Comparison of ENCODE assay signal across 8 cellular contexts in the genomic region with DNA sequence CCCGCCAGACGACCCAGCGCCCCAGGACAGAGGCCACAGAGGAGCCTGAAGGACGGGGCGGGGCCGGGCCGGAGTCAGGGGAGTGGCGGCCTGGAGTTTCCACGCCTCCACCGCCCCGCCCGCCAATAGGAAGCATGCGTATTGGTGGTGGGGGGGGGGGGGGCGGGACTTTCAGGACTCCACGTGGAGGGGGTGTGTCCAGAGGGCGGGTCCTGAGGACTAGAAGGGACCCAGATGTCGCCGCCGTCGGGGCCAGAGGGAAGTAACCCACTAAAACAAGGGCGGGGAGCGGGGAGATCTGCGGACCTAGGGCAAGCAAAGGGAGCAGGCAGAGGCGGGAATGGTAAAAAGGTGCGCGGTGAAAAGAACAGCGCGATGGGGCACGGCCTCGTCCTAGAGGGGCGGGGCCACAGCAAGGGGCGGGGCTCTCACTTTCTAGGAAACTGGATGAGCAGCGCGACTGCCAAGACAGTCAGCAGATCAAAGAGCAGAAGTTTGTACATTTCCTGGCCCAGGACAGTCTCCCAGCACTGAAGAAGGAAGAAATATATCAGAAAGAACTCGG. TPM values are rescaled to one million over a fixed set of nuclear protein-coding genes. Genes with fewer than 3 reads are reported as not detected.
DNase-seq lines count a peak whose midpoint lies in the region; ATAC-seq, FAIRE-seq and TF ChIP-seq lines count a peak whose summit lies in the region.

No MANE protein-coding gene starts in this region.

- peak overlapping the region; percentile 79 for H3K4me2 ChIP-seq in hepatocyte

- no peaks in the 10 kb centered on the region for H3K36me3 ChIP-seq in hepatocyte (replicated peaks; ENCODE audit: insufficient read depth, low read depth)

- peaks cover 35% of the 10 kb centered on the region for H3K4me1 Mint-ChIP-seq in T-helper 17 cell

- H3K36me3 Mint-ChIP-seq in T-helper 17 cell (ENCODE audit: low read depth): peaks cover 2% of the 10 kb centered on the region

- H3K27ac Mint-ChIP-seq in T-helper 17 cell: peak overlapping the region; percentile 30

- peak overlapping the region; percentile 32 for H3K4me3 ChIP-seq in Jurkat, Clone E6-1 (ENCODE audit: low read length)
- H3K4me3 ChIP-seq in hepatocyte (no peak overlapping the region), skeletal muscle cell (ENCODE audit: low read depth, low read length) (peak overlapping the region; percentile 52)

- no peaks in the 10 kb centered on the region for H3K9me2 ChIP-seq in hepatocyte (replicated peaks; ENCODE audit: insufficient read depth)

- H3K9me3 ChIP-seq in T-helper 17 cell (ENCODE audit: control insufficient read depth, low read length, poor library complexity, severe bottlenecking): no peaks in the 10 kb centered on the region
- H3K9me3 ChIP-seq in hepatocyte (ENCODE audit: low read depth): no peaks in the 10 kb centered on the region

- FAIRE-seq in HTR-8/SVneo (lab: Jason Lieb, UNC): no peak

- no peak for TF ChIP-seq CTCF in hepatocyte (IDR thresholded peaks at IDR 0.05; ENCODE audit: poor library complexity)

- peaks cover 14% of the 10 kb centered on the region for H3K79me2 ChIP-seq in hepatocyte

- no peaks in the 10 kb centered on the region for H3K27me3 Mint-ChIP-seq in T-helper 17 cell

- peak overlapping the region; percentile 45 for H3K27ac ChIP-seq in hepatocyte

- ATAC-seq in T-helper 17 cell: peak; percentile 11

- 12% methylated on average over 23 of the region's 35 CpGs for WGBS in hepatocyte (ENCODE audit: low lambda C conversion rate, missing lambda C conversion rate)

- H3K4me1 ChIP-seq in hepatocyte (ENCODE audit: insufficient read depth): peaks cover 20% of the 10 kb centered on the region

- peak overlapping the region; percentile 87 for H3K4me3 Mint-ChIP-seq in T-helper 17 cell

- no peaks in the 10 kb centered on the region for H3K27me3 ChIP-seq in hepatocyte

- peak in 9 of 14 donors; percentile 29 to 78 (median 47) for DNase-seq in C1 segment of cervical spinal cord (lab: John Stamatoyannopoulos, UW)
- DNase-seq in Jurkat, Clone E6-1 (ENCODE audit: low read depth, low spot score): peak; percentile 33
- peak; percentile 59 to 75 (median 71) for DNase-seq in T-helper 17 cell
- peak; percentile 63 for DNase-seq in amniotic epithelial cell (ENCODE audit: low read depth)
- peak; percentile 91 for DNase-seq in hepatocyte (ENCODE audit: low spot score)
- DNase-seq in skeletal muscle cell (ENCODE audit: low read depth): no peak
- DNase-seq in cortex of kidney (lab: John Stamatoyannopoulos, UW): no peak
- no peak for DNase-seq in HTR-8/SVneo (ENCODE audit: insufficient read length, low spot score)

- H2AFZ ChIP-seq in hepatocyte: no peak overlapping the region

- H4K20me1 ChIP-seq in hepatocyte (ENCODE audit: insufficient read depth, poor library complexity, severe bottlenecking): no peaks in the 10 kb centered on the region

RNA-seq across cellular contexts. Expression of gene LENG1, which starts 2.8 kb away (rescaled TPM):
- polyA plus RNA-seq in Jurkat, Clone E6-1 (2012; ENCODE audit: insufficient read depth, insufficient read length): 18.9 TPM
- total RNA-seq in T-helper 17 cell: 1 to 10 TPM; 8.0 to 9.0 TPM
- 5.8 and 8.4 TPM in 2 replicates for total RNA-seq in hepatocyte
- 15.0 and 16.8 TPM in 2 replicates for polyA plus RNA-seq in hepatocyte

RNA-seq across cellular contexts. Expression of gene TMC4, which starts 10.6 kb away (rescaled TPM):
- 1.9 TPM for polyA plus RNA-seq in Jurkat, Clone E6-1 (2012; ENCODE audit: insufficient read depth, insufficient read length)
- total RNA-seq in T-helper 17 cell (1 to 10 TPM; 1.3 to 3.1 TPM), hepatocyte (29.4 and 40.3 TPM in 2 replicates)
- 94.4 and 101 TPM in 2 replicates for polyA plus RNA-seq in hepatocyte

RNA-seq across cellular contexts. Expression of gene CNOT3, which starts 24.8 kb away (rescaled TPM):
- 74.2 TPM for polyA plus RNA-seq in Jurkat, Clone E6-1 (2012; ENCODE audit: insufficient read depth, insufficient read length)
- 10 to 100 TPM; 44.5 to 45.4 TPM for total RNA-seq in T-helper 17 cell
- 11.6 and 12.0 TPM in 2 replicates for total RNA-seq in hepatocyte
- polyA plus RNA-seq in hepatocyte: 49.3 and 50.1 TPM in 2 replicates

RNA-seq across cellular contexts. Expression of gene MBOAT7, which starts 27.1 kb away (rescaled TPM):
- polyA plus RNA-seq in Jurkat, Clone E6-1 (2012; ENCODE audit: insufficient read depth, insufficient read length): 50.3 TPM
- total RNA-seq in T-helper 17 cell (10 to 100 TPM; 18.4 to 24.5 TPM), hepatocyte (73.8 and 93.5 TPM in 2 replicates)
- polyA plus RNA-seq in hepatocyte: 179 and 199 TPM in 2 replicates

RNA-seq across cellular contexts. Expression of gene TSEN34, which starts 28.8 kb away (rescaled TPM):
- polyA plus RNA-seq in Jurkat, Clone E6-1 (2012; ENCODE audit: insufficient read depth, insufficient read length): 20.6 TPM
- 1 to 10 TPM; 8.1 to 8.9 TPM for total RNA-seq in T-helper 17 cell
- 66.9 and 77.6 TPM in 2 replicates for total RNA-seq in hepatocyte
- polyA plus RNA-seq in hepatocyte: 100.0 and 105 TPM in 2 replicates

Comparison
In these comparisons a context has a peak if more than half of its experiments do, and no peak if none do; other contexts are left out.
1. DNase-seq: peak in C1 segment of cervical spinal cord (9 of 14), Jurkat, Clone E6-1 (single experiment), T-helper 17 cell (3 of 3), amniotic epithelial cell (single experiment) and hepatocyte (single experiment); none in skeletal muscle cell (single experiment), cortex of kidney (single experiment) and HTR-8/SVneo (single experiment).